16 cellular contexts compared by ENCODE assay signal in the genomic region with DNA sequence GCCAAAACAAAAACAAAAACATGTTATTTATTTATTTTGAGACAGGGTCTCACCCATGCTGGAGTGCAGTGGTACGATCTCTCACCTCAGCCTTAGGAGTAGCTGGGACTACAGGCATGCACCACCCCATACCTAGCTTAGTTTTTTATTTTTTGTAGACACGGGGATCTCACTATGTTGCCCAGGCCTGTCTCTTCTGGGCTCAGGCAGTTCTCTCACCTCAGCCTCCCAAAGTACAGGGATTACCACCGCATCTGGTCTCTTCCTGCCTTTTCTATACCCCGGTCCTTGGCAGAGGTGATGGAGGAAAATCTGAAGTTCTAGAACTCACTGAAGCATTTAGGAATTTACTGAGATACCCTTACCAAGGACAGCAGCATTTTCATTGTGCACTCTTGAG. TPM values are rescaled to one million over a fixed set of nuclear protein-coding genes. Genes with fewer than 3 reads are reported as not detected.
DNase-seq lines count a peak whose midpoint lies in the region; ATAC-seq, FAIRE-seq and TF ChIP-seq lines count a peak whose summit lies in the region.
"Had no signal": no experiment of that assay in that cellular context is flagged by ENCODE, and none has a peak within 500 bp of the region (broad histone marks: within the 10 kb centered on the region; RNA-seq: fewer than 3 reads in every experiment).

No MANE protein-coding gene starts in this region.

- peaks cover 80% of the 10 kb centered on the region for H3K4me1 ChIP-seq in Panc1 (ENCODE audit: control insufficient read depth, insufficient read depth, low read length)

- TF ChIP-seq CTCF in Panc1 (IDR thresholded peaks at IDR 0.05) = no peak

- no peak overlapping the region for H3K4me3 Mint-ChIP-seq in activated T-cell treated with anti-CD3 and anti-CD28 coated beads, Interleukin-2, amount 50 U/mL, for 24 hours
- H3K4me3 Mint-ChIP-seq in immature natural killer cell = peak overlapping the region in 2 of 5 donors; percentile 11 to 48
- H3K4me3 Mint-ChIP-seq in stimulated activated effector memory CD8-positive, alpha-beta T cell treated with anti-CD3 and anti-CD28 coated beads, Interleukin-12 subunit alpha, Interleukin-12 subunit beta, amount 100 ng/mL, for 72 hours = peak overlapping the region; percentile 89

- peak overlapping the region; percentile 61 for H3K27ac Mint-ChIP-seq in activated T-cell treated with anti-CD3 and anti-CD28 coated beads, Interleukin-2, amount 50 U/mL, for 24 hours
- H3K27ac Mint-ChIP-seq in immature natural killer cell = peak overlapping the region; percentile 72 to 99 (median 82)
- H3K27ac Mint-ChIP-seq in stimulated activated effector memory CD8-positive, alpha-beta T cell treated with anti-CD3 and anti-CD28 coated beads, Interleukin-12 subunit alpha, Interleukin-12 subunit beta, amount 100 ng/mL, for 72 hours = no peak overlapping the region

- POLR2A ChIA-PET in Panc1 (lab: Charles Lee) = no interaction called here

- H3K4me3 ChIP-seq in Panc1 (ENCODE audit: low read depth in 2 of 2, low read length in 2 of 2) = no peak overlapping the region

- FAIRE-seq in GM12892 (lab: Jason Lieb, UNC) = no peak
- FAIRE-seq: endometrium, GM18507, RCC 7860 had no signal

- CTCF ChIA-PET in Panc1 (lab: Charles Lee) = interaction anchor here (1.1 kb wide), 1 partner anchor 30 kb away, joined by 6 read pairs; no protein-coding TSS in a partner anchor

- no peaks in the 10 kb centered on the region for H3K9me3 ChIP-seq in Panc1 (ENCODE audit: control insufficient read depth, insufficient read depth, low read depth, low read length)

- no peak for TF ChIP-seq POLR2A in GM12892 (IDR thresholded peaks at IDR 0.05; ENCODE audit: low read depth, low read length)

- H3K36me3 ChIP-seq in Panc1 (ENCODE audit: control insufficient read depth, insufficient read depth, low read length) = no peaks in the 10 kb centered on the region

- H3K27ac ChIP-seq in Panc1 (ENCODE audit: low read length) = peak overlapping the region; percentile 99

- peaks cover 2% of the 10 kb centered on the region for H3K36me3 Mint-ChIP-seq in activated T-cell treated with anti-CD3 and anti-CD28 coated beads, Interleukin-2, amount 50 U/mL, for 24 hours (ENCODE audit: low read depth)
- no peaks in the 10 kb centered on the region for H3K36me3 Mint-ChIP-seq in immature natural killer cell
- peaks cover 18% of the 10 kb centered on the region for H3K36me3 Mint-ChIP-seq in stimulated activated effector memory CD8-positive, alpha-beta T cell treated with anti-CD3 and anti-CD28 coated beads, Interleukin-12 subunit alpha, Interleukin-12 subunit beta, amount 100 ng/mL, for 72 hours

- BruUV-seq in Panc1 (replicated peaks; lab: Mats Ljungman, UMichigan) = no TSS peak

- in situ Hi-C loops in Panc1 (cut with HindIII; ENCODE audit: low pct_unique_long_range_greater_than_20kb, low sequenced_read_pairs) = no loop called here

- peaks cover 79% of the 10 kb centered on the region for H3K4me1 Mint-ChIP-seq in activated T-cell treated with anti-CD3 and anti-CD28 coated beads, Interleukin-2, amount 50 U/mL, for 24 hours (ENCODE audit: low read depth)
- H3K4me1 Mint-ChIP-seq in immature natural killer cell = peaks cover 78 to 80% of the 10 kb centered on the region in 2 donors
- H3K4me1 Mint-ChIP-seq in stimulated activated effector memory CD8-positive, alpha-beta T cell treated with anti-CD3 and anti-CD28 coated beads, Interleukin-12 subunit alpha, Interleukin-12 subunit beta, amount 100 ng/mL, for 72 hours = peaks cover 81% of the 10 kb centered on the region

- no peak for DNase-seq in activated T-cell treated with anti-CD3 and anti-CD28 coated beads, Interleukin-2, amount 50 U/mL, for 24 hours
- no peak for DNase-seq in activated T-cell treated with anti-CD3 and anti-CD28 coated beads for 4 hours
- no peak for DNase-seq in Panc1 (ENCODE audit: low read depth, low spot score)
- DNase-seq in immature natural killer cell = no peak
- no peak for DNase-seq in stimulated activated effector memory CD8-positive, alpha-beta T cell treated with anti-CD3 and anti-CD28 coated beads, Interleukin-12 subunit alpha, Interleukin-12 subunit beta, amount 100 ng/mL, for 72 hours (ENCODE audit: low spot score in 2 of 2)
- DNase-seq in DMS79 treated with DMSO at 0.1 percent for 48 hours (lab: John Stamatoyannopoulos, UW) = no peak
- no peak for DNase-seq in GM12892 (ENCODE audit: insufficient read length)
- DNase-seq: H7, left cardiac atrium, NCI-H345, occipital lobe, T-helper 9 cell had no signal

- no peaks in the 10 kb centered on the region for H3K27me3 ChIP-seq in Panc1 (ENCODE audit: control insufficient read depth, insufficient read depth, low read length)

- H3K9me3 Mint-ChIP-seq in activated T-cell treated with anti-CD3 and anti-CD28 coated beads, Interleukin-2, amount 50 U/mL, for 24 hours = no peaks in the 10 kb centered on the region
- no peaks in the 10 kb centered on the region for H3K9me3 Mint-ChIP-seq in immature natural killer cell
- H3K9me3 Mint-ChIP-seq in stimulated activated effector memory CD8-positive, alpha-beta T cell treated with anti-CD3 and anti-CD28 coated beads, Interleukin-12 subunit alpha, Interleukin-12 subunit beta, amount 100 ng/mL, for 72 hours = no peaks in the 10 kb centered on the region

- ATAC-seq in Panc1 (no peak), GM21619 (IDR thresholded peaks at IDR 0.05; ENCODE audit: unreplicated experiment) (no peak)
- ATAC-seq in stimulated activated effector memory CD8-positive, alpha-beta T cell treated with anti-CD3 and anti-CD28 coated beads, Interleukin-12 subunit alpha, Interleukin-12 subunit beta, amount 100 ng/mL, for 72 hours = no peak
- ATAC-seq: left cardiac atrium had no signal

- H3K27me3 Mint-ChIP-seq in activated T-cell treated with anti-CD3 and anti-CD28 coated beads, Interleukin-2, amount 50 U/mL, for 24 hours = no peaks in the 10 kb centered on the region
- peaks cover 9 to 39% (median 19%) of the 10 kb centered on the region in 3 donors for H3K27me3 Mint-ChIP-seq in immature natural killer cell (ENCODE audit: low read depth in 3 of 3)

- intact Hi-C loops in Panc1 (cut with micrococcal nuclease; ENCODE audit: unreplicated experiment) = no loop called here

RNA-seq across cellular contexts. Expression of a gene that starts 6.8 kb away (rescaled TPM):
- 83.3 TPM for total RNA-seq in Panc1 (2021; ENCODE audit: unreplicated experiment)
- polyA plus RNA-seq in Panc1 (2012; ENCODE audit: insufficient read length) = 118 TPM
- polyA plus RNA-seq in immature natural killer cell = 10 to 100 TPM in 1 of 3 donors, 1 to 10 TPM in 2; 3.5 to 11.1 (median 3.6) TPM
- 3.9 TPM for polyA plus RNA-seq in GM12892 (2012; ENCODE audit: missing spikeins)
